ENCODE assay signal across 8 cellular contexts in the genomic region with DNA sequence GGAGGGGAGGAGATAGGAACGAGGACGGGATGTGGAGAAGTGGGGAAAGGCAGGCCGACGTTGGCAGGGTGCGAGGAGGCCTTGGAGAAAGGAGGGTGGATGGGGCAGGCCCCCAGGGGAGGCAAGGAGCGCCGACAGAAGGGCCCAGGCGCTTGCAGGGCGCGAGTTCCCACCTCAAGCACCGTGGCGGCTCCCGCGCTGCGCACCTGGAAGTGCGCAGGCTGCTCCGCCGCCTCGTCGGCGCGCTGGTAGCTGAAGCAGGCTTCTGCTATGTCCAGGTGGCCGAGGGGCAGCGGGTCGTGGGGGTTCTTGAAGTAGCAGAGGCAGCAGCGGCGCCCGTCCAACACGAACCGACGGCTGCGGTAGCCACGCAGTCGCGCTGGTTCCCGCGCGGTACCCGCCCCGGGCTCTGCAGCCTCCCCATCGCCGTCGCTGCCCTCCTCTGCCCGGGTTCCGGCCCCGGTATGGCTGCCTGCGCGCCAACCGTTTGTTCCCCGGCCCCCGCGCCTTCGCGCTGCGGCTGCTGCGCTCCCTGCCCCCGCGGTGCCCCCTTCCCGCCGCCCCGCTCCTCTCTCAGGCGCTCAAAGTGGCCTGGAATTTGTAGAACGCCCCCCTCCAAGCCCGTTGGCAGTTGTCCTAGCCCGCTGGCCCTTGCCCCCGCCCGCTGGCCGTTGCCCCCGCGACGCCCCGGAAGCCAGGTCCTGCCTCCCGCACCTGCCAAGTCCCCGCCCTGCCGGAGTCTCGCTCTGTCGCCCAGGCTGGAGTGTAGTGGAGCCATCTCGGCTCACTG. TPM values are rescaled to one million over a fixed set of nuclear protein-coding genes. Genes with fewer than 3 reads are reported as not detected.
DNase-seq lines count a peak whose midpoint lies in the region; ATAC-seq, FAIRE-seq and TF ChIP-seq lines count a peak whose summit lies in the region.

No MANE protein-coding gene starts in this region.

- H3K4me1 Mint-ChIP-seq in progenitor cell of endocrine pancreas (ENCODE audit: low read depth): peaks cover 12% of the 10 kb centered on the region

- peak overlapping the region; percentile 99 for H3K4me3 Mint-ChIP-seq in progenitor cell of endocrine pancreas (ENCODE audit: low read depth)

- H3K36me3 ChIP-seq in HUES48 (ENCODE audit: control insufficient read depth, insufficient read depth, low read length): peaks cover 14% of the 10 kb centered on the region

- peaks cover 6% of the 10 kb centered on the region for H3K36me3 Mint-ChIP-seq in progenitor cell of endocrine pancreas (ENCODE audit: insufficient read depth)

- H3K9me3 Mint-ChIP-seq in progenitor cell of endocrine pancreas (ENCODE audit: low read depth): no peaks in the 10 kb centered on the region

- ATAC-seq in GM21447 (IDR thresholded peaks at IDR 0.05; ENCODE audit: unreplicated experiment) (peak; percentile 77), Right ventricle myocardium superior (ENCODE audit: poor library complexity) (peak; percentile 88)

- no peaks in the 10 kb centered on the region for H3K27me3 Mint-ChIP-seq in progenitor cell of endocrine pancreas

- TF ChIP-seq CTCF in progenitor cell of endocrine pancreas (IDR thresholded peaks at IDR 0.05; ENCODE audit: unreplicated experiment): no peak

- H3K27ac Mint-ChIP-seq in progenitor cell of endocrine pancreas: peak overlapping the region; percentile 95

- intact Hi-C loops in Right ventricle myocardium superior (cut with DNase I): loop anchor here (5.0 kb wide), 1 partner anchor 47 kb away; no protein-coding TSS in a partner anchor

- H3K27ac ChIP-seq in HUES48 (ENCODE audit: low read depth, low read length): peak overlapping the region; percentile 59

- FAIRE-seq in urothelium cell line (lab: Jason Lieb, UNC): no peak

- peak overlapping the region; percentile 90 for H3K4me3 ChIP-seq in HUES48 (ENCODE audit: low read depth, low read length)

- no peaks in the 10 kb centered on the region for H3K4me1 ChIP-seq in HUES48 (ENCODE audit: control insufficient read depth, insufficient read depth, low read length)

- H3K9me3 ChIP-seq in HUES48 (ENCODE audit: control insufficient read depth, insufficient read depth, low read length): no peaks in the 10 kb centered on the region

- peak overlapping the region; percentile 51 for H3K9ac ChIP-seq in HUES48 (ENCODE audit: low read depth, low read length)

- DNase-seq in DMS53 (lab: John Stamatoyannopoulos, UW): peak; percentile 95
- peak; percentile 90 for DNase-seq in RPMI8226
- DNase-seq in activated gamma-delta T cell (lab: John Stamatoyannopoulos, UW): peak; percentile 74
- DNase-seq in Right ventricle myocardium superior: peak; percentile 81
- DNase-seq in progenitor cell of endocrine pancreas (ENCODE audit: low spot score, unreplicated experiment): peak; percentile 66
- DNase-seq in urothelium cell line (ENCODE audit: low spot score): peak; percentile 68

- H3K27me3 ChIP-seq in HUES48 (ENCODE audit: control insufficient read depth, insufficient read depth, low read length): no peaks in the 10 kb centered on the region

RNA-seq across cellular contexts. Expression of a gene that starts 1.1 kb away (rescaled TPM):
- total RNA-seq in Right ventricle myocardium superior: 18.7 TPM
- 22.0 and 29.7 TPM in 2 replicates for total RNA-seq in progenitor cell of endocrine pancreas

RNA-seq across cellular contexts. Expression of a gene that starts 56.9 kb away (rescaled TPM):
- 9.3 TPM for total RNA-seq in Right ventricle myocardium superior
- total RNA-seq in progenitor cell of endocrine pancreas: 22.7 and 23.6 TPM in 2 replicates

Comparison
In these comparisons a context has a peak if more than half of its experiments do, and no peak if none do; other contexts are left out.
1. Peak in every context shown above with its lines: DNase-seq, ATAC-seq, H3K4me3 ChIP-seq and H3K27ac ChIP-seq.